ENCODE assay signal across 1 cellular context in genomic region chr7:66630529-66630928, GRCh38.
A peak's percentile ranks its signal among the peaks of the same experiment; 100 is the strongest.
TF ChIP-seq lines count a peak whose summit lies in the region.

No MANE protein-coding gene starts in this region.

TF ChIP-seq in K562, 482 proteins besides CTCF, POLR2A, EP300 and RAD21:
- TF ChIP-seq TFAP4 (CRISPR knock-in tag; IDR thresholded peaks at IDR 0.05; ENCODE audit: borderline replicate concordance) (no peak), KHSRP (IDR thresholded peaks at IDR 0.05) (no peak), BHLHE40 (IDR thresholded peaks at IDR 0.05; ENCODE audit: low read length) (0 out of 2 replicates have a peak, but pooled peaks have one; percentile 12), KDM1A (IDR thresholded peaks at IDR 0.05) (peak; percentile 89 to 91), JUND (IDR thresholded peaks at IDR 0.05; ENCODE audit: borderline replicate concordance, low read depth, low read length) (no peak), JUND (tag; IDR thresholded peaks at IDR 0.05; ENCODE audit: borderline replicate concordance, low read depth, low read length) (no peak), MYC (IDR thresholded peaks at IDR 0.05; ENCODE audit: low read depth, low read length) (no peak), MYC (CRISPR knock-in tag; IDR thresholded peaks at IDR 0.05; ENCODE audit: borderline replicate concordance, low read depth) (no peak), SRSF9 (IDR thresholded peaks at IDR 0.05; ENCODE audit: borderline replicate concordance, low read depth, low read length) (no peak), HDAC2 (IDR thresholded peaks at IDR 0.05) (0 out of 2 replicates have a peak, but pooled peaks have one; percentile 48), HMG20A (CRISPR knock-in tag; conservative IDR thresholded peaks at IDR 0.05) (0 out of 2 replicates have a peak, but pooled peaks have one; percentile 71), NCOA2 (IDR thresholded peaks at IDR 0.05; ENCODE audit: partially characterized antibody in 2 of 2) (no peak), ZNF316 (IDR thresholded peaks at IDR 0.05) (peak; percentile 89), BDP1 (IDR thresholded peaks at IDR 0.05; ENCODE audit: insufficient read depth, insufficient read length) (no peak), C11orf30 (IDR thresholded peaks at IDR 0.05; ENCODE audit: low read depth) (peak; percentile 67; the same call in 1 of the 2 replicates), ZNF644 (tag; IDR thresholded peaks at IDR 0.05; ENCODE audit: low read depth) (no peak), MAFG (tag; conservative IDR thresholded peaks at IDR 0.05) (peak; percentile 74), TEAD4 (IDR thresholded peaks at IDR 0.05; ENCODE audit: low read length) (no peak), TEAD4 (CRISPR knock-in tag; IDR thresholded peaks at IDR 0.05; ENCODE audit: borderline replicate concordance) (no peak), STAT5B (CRISPR knock-in tag; IDR thresholded peaks at IDR 0.05) (no peak), RHOXF2B (CRISPR knock-in tag; conservative IDR thresholded peaks at IDR 0.05) (no peak), MAFF (IDR thresholded peaks at IDR 0.05; ENCODE audit: low read length) (peak; percentile 52; the same call in 1 of the 2 replicates), RCOR1 (IDR thresholded peaks at IDR 0.05; ENCODE audit: borderline replicate concordance in 1 of 2, low read depth in 2 of 2, low read length in 2 of 2) (peak; percentile 49 to 86; a peak in 3 of 4 replicates), CBFA2T3 (IDR thresholded peaks at IDR 0.05) (peak; percentile 21; the same call in 1 of the 2 replicates), NFE2 (IDR thresholded peaks at IDR 0.05; ENCODE audit: low read depth) (peak; percentile 85), MAFK (IDR thresholded peaks at IDR 0.05; ENCODE audit: low read length) (peak; percentile 37; the same call in 1 of the 2 replicates), VEZF1 (CRISPR knock-in tag; IDR thresholded peaks at IDR 0.05) (peak; percentile 47; the same call in 1 of the 2 replicates), HDAC1 (IDR thresholded peaks at IDR 0.05) (peak in 1 of 2 experiments; percentile 39; a peak in 1 of 4 replicates), TAF9B (IDR thresholded peaks at IDR 0.05; ENCODE audit: partially characterized antibody) (no peak)
